In genomic region chr9:112703304-112703703, GRCh38 we compare ENCODE assay signal across 20 cellular contexts. TPM values are rescaled to one million over a fixed set of nuclear protein-coding genes. Genes with fewer than 3 reads are reported as not detected.
DNase-seq lines count a peak whose midpoint lies in the region; ATAC-seq, FAIRE-seq and TF ChIP-seq lines count a peak whose summit lies in the region.
"Had no signal": no experiment of that assay in that cellular context is flagged by ENCODE, and none has a peak within 500 bp of the region (broad histone marks: within the 10 kb centered on the region; RNA-seq: fewer than 3 reads in every experiment).

No MANE protein-coding gene starts in this region.

- BruUV-seq in A673 (replicated peaks; lab: Mats Ljungman, UMichigan) (no TSS peak), K562 (replicated peaks; lab: Mats Ljungman, UMichigan) (no TSS peak)

- H3K4me2 ChIP-seq in K562 (ENCODE audit: insufficient read depth, low read length): no peak overlapping the region
- H3K4me2 ChIP-seq: A549, GM23338 had no signal

- no peaks in the 10 kb centered on the region for H3K9me3 ChIP-seq in A673 (ENCODE audit: low read depth, low read length, poor library complexity, severe bottlenecking)
- no peaks in the 10 kb centered on the region for H3K9me3 ChIP-seq in T-helper 17 cell (ENCODE audit: control insufficient read depth, low read length, poor library complexity, severe bottlenecking)
- no peaks in the 10 kb centered on the region for H3K9me3 ChIP-seq in K562 (replicated peaks; ENCODE audit: control insufficient read depth, insufficient read depth, low read depth, low read length)
- H3K9me3 ChIP-seq: A549, Caco-2, HAP-1 had no signal

- WGBS in K562 (ENCODE audit: insufficient coverage, low coverage, missing lambda C conversion rate): 50% methylated on average over 2 of the region's 2 CpGs

- intact Hi-C loops in A673 (cut with micrococcal nuclease; ENCODE audit: unreplicated experiment): no loop called here
- intact Hi-C loops in K562 (cut with micrococcal nuclease): no loop called here

- in situ Hi-C loops in K562 (cut with MboI): no loop called here

- POLR2A ChIA-PET in A673 (lab: Charles Lee; ENCODE audit: low non-redundant PET): no interaction called here
- POLR2A ChIA-PET in K562 (lab: Yijun Ruan, JAX): no interaction called here

- H3K27me3 ChIP-seq in A673 (replicated peaks; ENCODE audit: insufficient read depth, low read depth, low read length, poor library complexity) (no peaks in the 10 kb centered on the region), K562 (ENCODE audit: control insufficient read depth in 2 of 2, insufficient read depth in 2 of 2, low read length in 2 of 2) (no peaks in the 10 kb centered on the region)

- CTCF ChIA-PET in A673 (lab: Charles Lee) (no interaction called here), K562 (lab: Yijun Ruan, JAX; ENCODE audit: low intra/inter-chr PET ratio) (no interaction called here)

- H2AFZ ChIP-seq in K562 (ENCODE audit: low read depth, low read length): no peak overlapping the region
- H2AFZ ChIP-seq: GM23338 had no signal

- H3K4me3 ChIP-seq in A673 (ENCODE audit: low read depth, low read length, poor library complexity, severe bottlenecking) (no peak overlapping the region), K562 (no peak overlapping the region)
- H3K4me3 ChIP-seq: A549, GM23338, HAP-1 had no signal

- TF ChIP-seq POLR2A in K562 (conservative IDR thresholded peaks at IDR 0.05): no peak

- peaks cover 32% of the 10 kb centered on the region for H3K79me2 ChIP-seq in K562 (ENCODE audit: control insufficient read depth, insufficient read depth, low read length)

- no peak for DNase-seq in A673 (ENCODE audit: low spot score)
- DNase-seq in T-helper 17 cell: no peak
- DNase-seq in K562 (ENCODE audit: extremely low read depth in 1 of 4, low spot score in 3 of 4): no peak
- DNase-seq in progenitor cell of endocrine pancreas (ENCODE audit: low spot score, unreplicated experiment): no peak
- no peak for DNase-seq in mucosa of gallbladder (ENCODE audit: low spot score)
- no peak for DNase-seq in H4 (ENCODE audit: low spot score)
- DNase-seq in SIG-M5 (lab: John Stamatoyannopoulos, UW): no peak
- DNase-seq: 8988T; C1 segment of cervical spinal cord; Caco-2; CD4-positive, CD25-positive, alpha-beta regulatory T cell; CD8-positive, alpha-beta T cell; DMS153; DND-41; HFFc6 had no signal

- H3K36me3 Mint-ChIP-seq in T-helper 17 cell (ENCODE audit: low read depth) (peaks cover 12% of the 10 kb centered on the region), progenitor cell of endocrine pancreas (ENCODE audit: insufficient read depth) (peaks cover 6% of the 10 kb centered on the region)

- H3K27ac ChIP-seq in A673 (ENCODE audit: low read depth, low read length, poor library complexity, severe bottlenecking): peak overlapping the region; percentile 28
- H3K27ac ChIP-seq in K562 (ENCODE audit: extremely low read depth, low read depth, low read length): no peak overlapping the region
- H3K27ac ChIP-seq: A549 had no signal

- no peaks in the 10 kb centered on the region for H3K9me1 ChIP-seq in K562 (ENCODE audit: control insufficient read depth, insufficient read depth, low read length)

- H3K27me3 Mint-ChIP-seq in T-helper 17 cell (no peaks in the 10 kb centered on the region), progenitor cell of endocrine pancreas (no peaks in the 10 kb centered on the region)
- H3K27me3 Mint-ChIP-seq: CD4-positive, CD25-positive, alpha-beta regulatory T cell had no signal

- H3K27ac Mint-ChIP-seq in T-helper 17 cell (peak overlapping the region; percentile 37), progenitor cell of endocrine pancreas (peak overlapping the region; percentile 41)
- H3K27ac Mint-ChIP-seq: CD8-positive, alpha-beta T cell; GM23338; HFFc6 had no signal

- no peak overlapping the region for H3K9ac ChIP-seq in K562 (ENCODE audit: insufficient read depth in 1 of 2, low read depth in 2 of 2, low read length in 2 of 2)

- H3K4me3 Mint-ChIP-seq in T-helper 17 cell (no peak overlapping the region), progenitor cell of endocrine pancreas (ENCODE audit: low read depth) (no peak overlapping the region)
- H3K4me3 Mint-ChIP-seq: CD4-positive, CD25-positive, alpha-beta regulatory T cell; CD8-positive, alpha-beta T cell; GM23338; HFFc6 had no signal

- TF ChIP-seq CTCF in A673 (conservative IDR thresholded peaks at IDR 0.05; ENCODE audit: low read depth, low read length) (no peak), K562 (IDR thresholded peaks at IDR 0.05 in 2 of 3, conservative IDR thresholded peaks at IDR 0.05 in 1 of 3; ENCODE audit: insufficient read depth in 2 of 3, low read depth in 1 of 3, low read length in 3 of 3) (no peak), progenitor cell of endocrine pancreas (IDR thresholded peaks at IDR 0.05; ENCODE audit: unreplicated experiment) (no peak)

- H4K20me1 ChIP-seq in K562 (replicated peaks; ENCODE audit: control insufficient read depth, insufficient read depth, low read length): no peaks in the 10 kb centered on the region

- H3K9me3 Mint-ChIP-seq in progenitor cell of endocrine pancreas (ENCODE audit: low read depth): no peaks in the 10 kb centered on the region
- H3K9me3 Mint-ChIP-seq: CD4-positive, CD25-positive, alpha-beta regulatory T cell; CD8-positive, alpha-beta T cell; GM23338; HFFc6 had no signal

- H3K4me1 Mint-ChIP-seq in T-helper 17 cell (peaks cover 18% of the 10 kb centered on the region), progenitor cell of endocrine pancreas (ENCODE audit: low read depth) (peaks cover 5% of the 10 kb centered on the region)

- H3K4me1 ChIP-seq in A673 (ENCODE audit: insufficient read depth, low read length, poor library complexity, severe bottlenecking) (no peaks in the 10 kb centered on the region), K562 (replicated peaks in 1 of 2; ENCODE audit: control insufficient read depth in 2 of 2, insufficient read depth in 2 of 2, low read length in 2 of 2) (no peaks in the 10 kb centered on the region)
- H3K4me1 ChIP-seq: A549, Caco-2, HAP-1 had no signal

- TF ChIP-seq RAD21 in K562 (CRISPR knock-in tag; conservative IDR thresholded peaks at IDR 0.05 in 1 of 2, IDR thresholded peaks at IDR 0.05 in 1 of 2): no peak

- FAIRE-seq in K562 (lab: Jason Lieb, UNC): no peak
- FAIRE-seq: A549, G401.6, H54 had no signal

- ATAC-seq in T-helper 17 cell (no peak), K562 (no peak)
- ATAC-seq: A549; CD8-positive, alpha-beta T cell; GM23338 had no signal

- no peak for TF ChIP-seq EP300 in K562 (IDR thresholded peaks at IDR 0.05; ENCODE audit: low read length)

- no peaks in the 10 kb centered on the region for H3K36me3 ChIP-seq in A673 (ENCODE audit: insufficient read depth, low read length, poor library complexity, severe bottlenecking)
- H3K36me3 ChIP-seq in K562 (ENCODE audit: control insufficient read depth, insufficient read depth, low read length): peaks cover 39% of the 10 kb centered on the region
- H3K36me3 ChIP-seq: HAP-1 had no signal

TF ChIP-seq in K562, 482 proteins besides CTCF, POLR2A, EP300 and RAD21:
- no peak for TF ChIP-seq TEAD2 (tag; IDR thresholded peaks at IDR 0.05)
- TF ChIP-seq ZNF121 (CRISPR knock-in tag; conservative IDR thresholded peaks at IDR 0.05): peak; percentile 61
TF ChIP-seq in K562: peak in this region for 1.

RNA-seq across cellular contexts. Expression of gene INIP, which starts 14.6 kb away (rescaled TPM):
- 26.6 and 28.9 TPM in 2 replicates for total RNA-seq in A673 (2021)
- total RNA-seq in T-helper 17 cell: 10 to 100 TPM; 13.6 to 15.5 TPM
- 11.0 and 32.0 TPM in 2 replicates for total RNA-seq in K562 (2011; cell fraction: chromatin; rRNA removed; ENCODE audit: low replicate concordance)
- total RNA-seq in K562 (2011; cell fraction: nucleolus; rRNA removed): 9.7 and 10.3 TPM in 2 replicates
- 13.9 and 24.1 TPM in 2 replicates for total RNA-seq in K562 (2011; cell fraction: nucleoplasm; rRNA removed)
- 11.9 and 17.8 TPM in 2 replicates for total RNA-seq in K562 (2014; rRNA removed)
- total RNA-seq in K562 (2014; rRNA removed; fragmentation: Illumina TruSeq; extraction: Trizol): 38.8 and 47.6 TPM in 2 replicates
- 30.9 and 32.1 TPM in 2 replicates for total RNA-seq in K562 (2015; rRNA removed; fragmentation: Illumina TruSeq; extraction: Trizol)
- 28.5 and 33.0 TPM in 2 replicates for total RNA-seq in K562 (2021)
- 47.2 and 56.8 TPM in 2 replicates for polyA plus RNA-seq in K562 (2011; rRNA removed)
- polyA plus RNA-seq in K562 (2011; cell fraction: cytosol; rRNA removed): 9.6 and 24.1 TPM in 2 replicates
- polyA plus RNA-seq in K562 (2011; cell fraction: nucleus; rRNA removed): 6.4 and 10.8 TPM in 2 replicates
- 20.4 and 29.5 TPM in 2 replicates for polyA plus RNA-seq in K562 (2012)
- 28.7 and 37.3 TPM in 2 replicates for polyA plus RNA-seq in K562 (2014; fragmentation: Illumina TruSeq; extraction: Trizol)
- polyA plus RNA-seq in K562 (2014; fragmentation: Nextera tagmentation; extraction: Ambion mirVana): 10 to 100 TPM; 87.0 to 87.9 TPM
- polyA plus RNA-seq in K562 (2014; rRNA removed): 26.0 and 30.0 TPM in 2 replicates
- 41.9 and 45.6 TPM in 2 replicates for polyA minus RNA-seq in K562 (2011; rRNA and poly(A)+ RNA removed)
- 9.2 and 13.8 TPM in 2 replicates for polyA minus RNA-seq in K562 (2011; cell fraction: cytosol; rRNA and poly(A)+ RNA removed)
- 7.0 and 10.2 TPM in 2 replicates for polyA minus RNA-seq in K562 (2011; cell fraction: nucleus; rRNA and poly(A)+ RNA removed)
- total RNA-seq in progenitor cell of endocrine pancreas: 31.6 and 32.6 TPM in 2 replicates
- 21.5 TPM for total RNA-seq in mucosa of gallbladder
- 34.7 and 45.8 TPM in 2 replicates for total RNA-seq in H4 (2014; rRNA removed; shearing (Covaris generic))

RNA-seq across cellular contexts. Expression of gene SNX30, which starts 47.3 kb away (rescaled TPM):
- 6.1 and 6.6 TPM in 2 replicates for total RNA-seq in A673 (2021)
- total RNA-seq in T-helper 17 cell: 1 to 10 TPM; 7.7 to 9.3 TPM
- 5.4 and 7.0 TPM in 2 replicates for total RNA-seq in K562 (2011; cell fraction: chromatin; rRNA removed; ENCODE audit: low replicate concordance)
- total RNA-seq in K562 (2011; cell fraction: nucleolus; rRNA removed): 2.7 and 2.9 TPM in 2 replicates
- 5.1 and 7.3 TPM in 2 replicates for total RNA-seq in K562 (2011; cell fraction: nucleoplasm; rRNA removed)
- total RNA-seq in K562 (2014; rRNA removed): 3.3 and 3.6 TPM in 2 replicates
- 4.5 and 5.0 TPM in 2 replicates for total RNA-seq in K562 (2014; rRNA removed; fragmentation: Illumina TruSeq; extraction: Trizol)
- 4.9 and 5.9 TPM in 2 replicates for total RNA-seq in K562 (2015; rRNA removed; fragmentation: Illumina TruSeq; extraction: Trizol)
- total RNA-seq in K562 (2021): 4.2 and 4.8 TPM in 2 replicates
- 2.4 and 3.1 TPM in 2 replicates for polyA plus RNA-seq in K562 (2011; rRNA removed)
- polyA plus RNA-seq in K562 (2011; cell fraction: cytosol; rRNA removed): 1.3 and 2.7 TPM in 2 replicates
- 4.7 and 4.8 TPM in 2 replicates for polyA plus RNA-seq in K562 (2011; cell fraction: nucleus; rRNA removed)
- 3.2 and 3.8 TPM in 2 replicates for polyA plus RNA-seq in K562 (2012)
- polyA plus RNA-seq in K562 (2014; fragmentation: Illumina TruSeq; extraction: Trizol): 3.9 and 4.4 TPM in 2 replicates
- under 1 TPM; 0.76 to 0.99 TPM for polyA plus RNA-seq in K562 (2014; fragmentation: Nextera tagmentation; extraction: Ambion mirVana)
- 2.9 and 10.6 TPM in 2 replicates for polyA plus RNA-seq in K562 (2014; rRNA removed)
- polyA minus RNA-seq in K562 (2011; rRNA and poly(A)+ RNA removed): 6.5 and 8.2 TPM in 2 replicates
- 2.8 and 3.0 TPM in 2 replicates for polyA minus RNA-seq in K562 (2011; cell fraction: cytosol; rRNA and poly(A)+ RNA removed)
- 1.6 and 2.8 TPM in 2 replicates for polyA minus RNA-seq in K562 (2011; cell fraction: nucleus; rRNA and poly(A)+ RNA removed)
- total RNA-seq in progenitor cell of endocrine pancreas: 12.9 and 13.4 TPM in 2 replicates
- total RNA-seq in mucosa of gallbladder: 8.9 TPM
- 13.8 and 17.4 TPM in 2 replicates for total RNA-seq in H4 (2014; rRNA removed; shearing (Covaris generic))
